Comparison of ENCODE assay signal across 20 cellular contexts in genomic region chr6:62391358-62391757, GRCh38.
"Had no signal": no experiment of that assay in that cellular context is flagged by ENCODE, and none has a peak within 500 bp of the region (broad histone marks: within the 10 kb centered on the region; RNA-seq: fewer than 3 reads in every experiment).

No MANE protein-coding gene starts in this region.

- H3K27ac Mint-ChIP-seq: activated CD4-positive, alpha-beta memory T cell treated with anti-CD3 and anti-CD28 coated beads for 36 hours; activated CD4-positive, alpha-beta T cell treated with anti-CD3 and anti-CD28 coated beads, Interleukin-2, amount 10 ng/mL, durations not matched to agents 7 days and 5 days; activated naive CD4-positive, alpha-beta T cell treated with anti-CD3 and anti-CD28 coated beads for 36 hours; activated naive CD8-positive, alpha-beta T cell; activated T-helper 17 cell treated with anti-CD3 and anti-CD28 coated beads, Interleukin-2, amount 50 U/mL, for 72 hours; T-helper 17 cell had no signal

- H3K4me2 ChIP-seq: KMS-11, PC-9 had no signal

- H2AFZ ChIP-seq: PC-9 had no signal

- H3K4me3 Mint-ChIP-seq: activated CD4-positive, alpha-beta memory T cell treated with anti-CD3 and anti-CD28 coated beads for 36 hours; activated CD4-positive, alpha-beta T cell treated with anti-CD3 and anti-CD28 coated beads, Interleukin-2, amount 10 ng/mL, durations not matched to agents 7 days and 5 days; activated naive CD4-positive, alpha-beta T cell treated with anti-CD3 and anti-CD28 coated beads for 36 hours; activated naive CD8-positive, alpha-beta T cell; activated T-helper 17 cell treated with anti-CD3 and anti-CD28 coated beads, Interleukin-2, amount 50 U/mL, for 72 hours; T-helper 17 cell had no signal

- ATAC-seq: activated T-helper 17 cell treated with anti-CD3 and anti-CD28 coated beads, Interleukin-2, amount 50 U/mL, for 72 hours; T-helper 17 cell had no signal

- H3K36me3 ChIP-seq: brain microvascular endothelial cell, cardiac muscle cell had no signal

- H3K27me3 ChIP-seq: brain microvascular endothelial cell, cardiac muscle cell had no signal

- H3K27me3 Mint-ChIP-seq: activated CD4-positive, alpha-beta memory T cell treated with anti-CD3 and anti-CD28 coated beads for 36 hours; activated CD4-positive, alpha-beta T cell treated with anti-CD3 and anti-CD28 coated beads, Interleukin-2, amount 10 ng/mL, durations not matched to agents 7 days and 5 days; activated naive CD8-positive, alpha-beta T cell; activated T-helper 17 cell treated with anti-CD3 and anti-CD28 coated beads, Interleukin-2, amount 50 U/mL, for 72 hours; T-helper 17 cell had no signal

- H3K27ac ChIP-seq: brain microvascular endothelial cell, cardiac muscle cell, KMS-11, PC-9 had no signal

- H3K4me3 ChIP-seq: cardiac muscle cell, PC-9 had no signal

- H3K36me3 Mint-ChIP-seq: activated CD4-positive, alpha-beta memory T cell treated with anti-CD3 and anti-CD28 coated beads for 36 hours; activated naive CD8-positive, alpha-beta T cell had no signal

- H3K4me1 Mint-ChIP-seq: activated CD4-positive, alpha-beta T cell treated with anti-CD3 and anti-CD28 coated beads, Interleukin-2, amount 10 ng/mL, durations not matched to agents 7 days and 5 days; activated T-helper 17 cell treated with anti-CD3 and anti-CD28 coated beads, Interleukin-2, amount 50 U/mL, for 72 hours; T-helper 17 cell had no signal

- DNase-seq: activated CD4-positive, alpha-beta memory T cell treated with anti-CD3 and anti-CD28 coated beads for 36 hours; activated CD4-positive, alpha-beta T cell treated with anti-CD3 and anti-CD28 coated beads, Interleukin-2, amount 10 ng/mL, durations not matched to agents 7 days and 5 days; activated CD4-positive, CD25-positive, alpha-beta regulatory T cell; activated gamma-delta T cell; activated naive CD4-positive, alpha-beta T cell treated with anti-CD3 and anti-CD28 coated beads for 36 hours; activated T-cell treated with anti-CD3 and anti-CD28 coated beads for 4 hours; activated T-cell treated with anti-CD3 and anti-CD28 coated beads, Interleukin-2, amount 50 U/mL, for 48 hours; brain microvascular endothelial cell; NCI-H1105 treated with DMSO at 0.1 percent for 48 hours; NCI-H1436 treated with DMSO at 0.1 percent for 48 hours; NCI-H187; NCI-H510A treated with DMSO at 0.1 percent for 48 hours; PC-9; SHP77 treated with DMSO at 0.1 percent for 48 hours; T-helper 17 cell; T1000 had no signal
